In genomic region chr3:150408232-150409124, GRCh38 we compare ENCODE assay signal across 8 cellular contexts. TPM values are rescaled to one million over a fixed set of nuclear protein-coding genes. Genes with fewer than 3 reads are reported as not detected.
DNase-seq lines count a peak whose midpoint lies in the region; TF ChIP-seq lines count a peak whose summit lies in the region.

Gene TSC22D2 (plus strand): TSS chr3:150408298. CDS start chr3:150409351, 1,053 bp downstream.

- H3K27ac Mint-ChIP-seq in neural progenitor cell, result peak within 1 kb of the TSS; percentile 92

- H2AFZ ChIP-seq in neural progenitor cell (replicated peaks), result peak within 1 kb of the TSS; percentile 78

- H3K4me3 Mint-ChIP-seq in neural progenitor cell, result peak within 1 kb of the TSS; percentile 97

- H3K4me1 ChIP-seq in neural progenitor cell, result peaks cover 27% of the 10 kb centered on the region

- peaks cover 45% of the 10 kb centered on the region for H4K20me1 ChIP-seq in neural progenitor cell (ENCODE audit: low read depth)

- no peak for TF ChIP-seq CTCF in fibroblast of villous mesenchyme (IDR thresholded peaks at IDR 0.05; ENCODE audit: insufficient read depth, low read depth, low read length)
- TF ChIP-seq CTCF in neural progenitor cell (IDR thresholded peaks at IDR 0.05), result peak; percentile 21

- peaks cover 24% of the 10 kb centered on the region for H3F3A ChIP-seq in neural progenitor cell (ENCODE audit: low read depth)

- in situ Hi-C loops in G401 (cut with HindIII; ENCODE audit: low sequenced_read_pairs), result no loop called here

- H3K79me2 ChIP-seq in neural progenitor cell (ENCODE audit: low read depth), result peaks cover 46% of the 10 kb centered on the region

- H3K4me2 ChIP-seq in neural progenitor cell, result peak within 1 kb of the TSS; percentile 97

- no peaks in the 10 kb centered on the region for H3K36me3 ChIP-seq in neural progenitor cell

- H3K9me3 Mint-ChIP-seq in neural progenitor cell, result no peaks in the 10 kb centered on the region

- H3K4me1 Mint-ChIP-seq in neural progenitor cell, result peaks cover 31% of the 10 kb centered on the region

- H3K36me3 Mint-ChIP-seq in neural progenitor cell, result peaks cover 7% of the 10 kb centered on the region

- H3K4me3 ChIP-seq in fibroblast of villous mesenchyme (ENCODE audit: low read depth, low read length), result peak within 1 kb of the TSS; percentile 98
- H3K4me3 ChIP-seq in neural progenitor cell, result peak within 1 kb of the TSS; percentile 80

- no peaks in the 10 kb centered on the region for H3K27me3 ChIP-seq in neural progenitor cell

- H3K27me3 Mint-ChIP-seq in neural progenitor cell (ENCODE audit: insufficient read depth, low read depth), result no peaks in the 10 kb centered on the region

- no peaks in the 10 kb centered on the region for H3K9me3 ChIP-seq in neural progenitor cell (ENCODE audit: low read depth)

- DNase-seq in G401 (ENCODE audit: low spot score) (peak; percentile 93), GOT3 (lab: John Stamatoyannopoulos, UW) (peak; percentile 95), LHCN-M2 (ENCODE audit: low read depth) (peak; percentile 92), SIG-M5 (lab: John Stamatoyannopoulos, UW) (peak; percentile 56), activated gamma-delta T cell (lab: John Stamatoyannopoulos, UW) (peak; percentile 94), fibroblast of villous mesenchyme (ENCODE audit: low read depth) (peak; percentile 95), neural progenitor cell (ENCODE audit: low spot score) (peak; percentile 97), stromal cell of bone marrow (ENCODE audit: low read depth) (peak; percentile 85)

- peak within 1 kb of the TSS; percentile 76 for H3K9ac ChIP-seq in neural progenitor cell

- peak within 1 kb of the TSS; percentile 99 for H3K27ac ChIP-seq in neural progenitor cell

RNA-seq across cellular contexts. Expression of gene TSC22D2, which starts in this region (rescaled TPM):
- total RNA-seq in G401 (2014; rRNA removed; shearing (Covaris generic)), result 2.3 and 10.4 TPM in 2 replicates
- total RNA-seq in LHCN-M2 (2014; rRNA removed) (6.3 and 8.6 TPM in 2 replicates), fibroblast of villous mesenchyme (14.2 and 16.4 TPM in 2 replicates), neural progenitor cell (ENCODE audit: low replicate concordance) (15.4 and 18.7 TPM in 2 replicates)
- 14.1 TPM for polyA plus RNA-seq in LHCN-M2 (2012)

Comparison
In these comparisons a context has a peak if more than half of its experiments do, and no peak if none do; other contexts are left out.
1. Peak in every context shown above with its lines: DNase-seq, H3K4me3 ChIP-seq and H3K27ac ChIP-seq.